10 cellular contexts compared by ENCODE assay signal in the genomic region with DNA sequence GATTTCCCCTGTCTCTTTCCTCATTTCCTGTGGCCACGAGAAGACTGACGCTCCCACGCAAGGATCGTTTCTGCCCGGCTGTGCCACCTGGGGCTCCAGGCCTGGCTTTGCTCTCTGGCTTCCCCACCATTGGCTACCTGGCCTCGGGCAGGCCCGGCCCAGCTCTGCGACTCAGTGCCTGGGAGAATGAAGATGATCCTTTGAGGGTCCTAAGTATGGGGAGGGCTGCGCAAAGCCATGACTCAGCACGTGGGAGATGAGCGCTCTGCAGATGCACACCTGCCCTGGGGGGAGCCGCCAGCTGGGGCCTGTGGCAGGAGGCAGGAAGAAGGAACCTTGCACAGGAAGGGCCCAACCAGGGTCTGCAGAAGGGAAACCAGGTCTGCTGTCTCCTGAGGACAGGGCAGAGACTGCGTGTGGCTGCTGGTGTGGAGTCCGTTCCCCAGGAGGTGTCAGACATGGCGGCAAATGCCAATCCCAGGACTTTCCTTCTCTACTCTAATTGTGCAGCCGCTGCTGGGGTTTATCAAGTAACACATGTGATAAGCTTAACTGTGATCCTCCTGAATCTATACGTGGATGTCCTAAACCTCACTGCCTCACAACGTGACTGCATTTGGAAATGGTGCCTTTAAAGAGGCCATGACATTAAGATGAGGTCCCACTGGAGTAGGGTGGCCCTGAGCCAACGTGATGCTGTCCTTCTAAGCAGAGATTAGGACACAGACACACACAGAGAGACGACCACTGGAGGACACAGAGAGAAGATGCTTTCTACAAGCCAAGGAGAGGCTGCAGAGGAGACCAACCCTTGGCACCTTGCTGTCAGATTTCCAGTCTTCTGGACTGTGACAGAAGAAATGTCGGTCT.
DNase-seq lines count a peak whose midpoint lies in the region; ATAC-seq and TF ChIP-seq lines count a peak whose summit lies in the region.
"Had no signal": no experiment of that assay in that cellular context is flagged by ENCODE, and none has a peak within 500 bp of the region (broad histone marks: within the 10 kb centered on the region; RNA-seq: fewer than 3 reads in every experiment).

No MANE protein-coding gene starts in this region.

- no peaks in the 10 kb centered on the region for H3K9me3 Mint-ChIP-seq in stimulated activated naive CD8-positive, alpha-beta T cell treated with anti-CD3 and anti-CD28 coated beads, Interleukin-15, Interleukin-2, amounts not matched to agents 100 ng/mL and 50 ng/mL, for 24 hours
- H3K9me3 Mint-ChIP-seq: WTC11 had no signal

- H3K27ac Mint-ChIP-seq in stimulated activated naive CD8-positive, alpha-beta T cell treated with anti-CD3 and anti-CD28 coated beads, Interleukin-15, Interleukin-2, amounts not matched to agents 100 ng/mL and 50 ng/mL, for 24 hours, result peak overlapping the region; percentile 98
- H3K27ac Mint-ChIP-seq: WTC11 had no signal

- peaks cover 6% of the 10 kb centered on the region for H3K36me3 ChIP-seq in brain microvascular endothelial cell (replicated peaks)

- no peaks in the 10 kb centered on the region for H3K27me3 Mint-ChIP-seq in stimulated activated naive CD8-positive, alpha-beta T cell treated with anti-CD3 and anti-CD28 coated beads, Interleukin-15, Interleukin-2, amounts not matched to agents 100 ng/mL and 50 ng/mL, for 24 hours

- DNase-seq in activated T-cell treated with anti-CD3 and anti-CD28 coated beads, Interleukin-2, amount 50 U/mL, for 1 hour, result peak; percentile 55
- DNase-seq in activated T-cell treated with anti-CD3 and anti-CD28 coated beads for 4 hours (no peak), NAMALWA (ENCODE audit: low spot score) (peak; percentile 35), brain microvascular endothelial cell (no peak), foreskin melanocyte (no peak), DMS153 treated with DMSO at 0.1 percent for 48 hours (lab: John Stamatoyannopoulos, UW; ENCODE audit: unreplicated experiment) (no peak)
- DNase-seq: AML-193 had no signal

- no peaks in the 10 kb centered on the region for H3K27me3 ChIP-seq in brain microvascular endothelial cell (replicated peaks)

- ATAC-seq in GM18867 (IDR thresholded peaks at IDR 0.05; ENCODE audit: unreplicated experiment), result no peak
- ATAC-seq: WTC11 had no signal

- peak overlapping the region; percentile 71 for H3K4me3 Mint-ChIP-seq in stimulated activated naive CD8-positive, alpha-beta T cell treated with anti-CD3 and anti-CD28 coated beads, Interleukin-15, Interleukin-2, amounts not matched to agents 100 ng/mL and 50 ng/mL, for 24 hours
- H3K4me3 Mint-ChIP-seq: WTC11 had no signal

- peak overlapping the region; percentile 99 for H3K27ac ChIP-seq in brain microvascular endothelial cell

- H3K4me1 Mint-ChIP-seq in stimulated activated naive CD8-positive, alpha-beta T cell treated with anti-CD3 and anti-CD28 coated beads, Interleukin-15, Interleukin-2, amounts not matched to agents 100 ng/mL and 50 ng/mL, for 24 hours (ENCODE audit: low read depth), result peaks cover 97% of the 10 kb centered on the region

- no peak overlapping the region for H3K4me3 ChIP-seq in brain microvascular endothelial cell (ENCODE audit: low read depth, low read length)

- TF ChIP-seq CTCF in brain microvascular endothelial cell (IDR thresholded peaks at IDR 0.05; ENCODE audit: low read depth, low read length, missing control alignments), result no peak

- in situ Hi-C loops in brain microvascular endothelial cell (cut with HindIII; ENCODE audit: low pct_ligation_motif_present, low sequenced_read_pairs), result no loop called here

- peaks cover 65% of the 10 kb centered on the region for H3K36me3 Mint-ChIP-seq in stimulated activated naive CD8-positive, alpha-beta T cell treated with anti-CD3 and anti-CD28 coated beads, Interleukin-15, Interleukin-2, amounts not matched to agents 100 ng/mL and 50 ng/mL, for 24 hours (ENCODE audit: low read depth)

Comparison
In these comparisons a context has a peak if more than half of its experiments do, and no peak if none do; other contexts are left out.
1. DNase-seq: peak in activated T-cell treated with anti-CD3 and anti-CD28 coated beads, Interleukin-2, amount 50 U/mL, for 1 hour (single experiment) and NAMALWA (single experiment); none in activated T-cell treated with anti-CD3 and anti-CD28 coated beads for 4 hours (single experiment), brain microvascular endothelial cell (single experiment), foreskin melanocyte (single experiment) and DMS153 treated with DMSO at 0.1 percent for 48 hours (single experiment).